In genomic region chr4:184039963-184040383, GRCh38 we compare ENCODE assay signal across 10 cellular contexts.
A peak's percentile ranks its signal among the peaks of the same experiment; 100 is the strongest.
DNase-seq lines count a peak whose midpoint lies in the region; ATAC-seq, FAIRE-seq and TF ChIP-seq lines count a peak whose summit lies in the region.
"Had no signal": no experiment of that assay in that cellular context is flagged by ENCODE, and none has a peak within 500 bp of the region (broad histone marks: within the 10 kb centered on the region; RNA-seq: fewer than 3 reads in every experiment).

No MANE protein-coding gene starts in this region.

- peaks cover 0 to 2% of the 10 kb centered on the region in 2 donors for H3K4me1 ChIP-seq in kidney (ENCODE audit: control insufficient read depth in 1 of 2, insufficient read depth in 1 of 2, low read depth in 1 of 2, low read length in 2 of 2)
- no peaks in the 10 kb centered on the region for H3K4me1 ChIP-seq in uterus

- peak; percentile 65 for ATAC-seq in activated CD8-positive, alpha-beta memory T cell treated with anti-CD3 and anti-CD28 coated beads, Interleukin-2, amount 10 ng/mL, durations not matched to agents 7 days and 5 days
- peak; percentile 88 for ATAC-seq in activated naive CD8-positive, alpha-beta T cell treated with anti-CD3 and anti-CD28 coated beads, Interleukin-2, amount 50 U/mL, for 24 hours
- peak; percentile 73 for ATAC-seq in stimulated activated naive CD8-positive, alpha-beta T cell treated with anti-CD3 and anti-CD28 coated beads, Interleukin-15, Interleukin-2, amounts not matched to agents 100 U/mL and 50 U/mL, for 24 hours

- no peaks in the 10 kb centered on the region for H3K9me3 Mint-ChIP-seq in activated CD8-positive, alpha-beta memory T cell treated with anti-CD3 and anti-CD28 coated beads, Interleukin-2, amount 10 ng/mL, durations not matched to agents 7 days and 5 days (ENCODE audit: low read depth)
- no peaks in the 10 kb centered on the region for H3K9me3 Mint-ChIP-seq in activated naive CD8-positive, alpha-beta T cell treated with anti-CD3 and anti-CD28 coated beads, Interleukin-2, amount 50 U/mL, for 24 hours

- CTCF ChIA-PET in activated CD8-positive, alpha-beta memory T cell treated with anti-CD3 and anti-CD28 coated beads, Interleukin-2, amount 10 ng/mL, durations not matched to agents 7 days and 5 days (lab: Charles Lee), result no interaction called here

- H3K27ac Mint-ChIP-seq in activated CD8-positive, alpha-beta memory T cell treated with anti-CD3 and anti-CD28 coated beads, Interleukin-2, amount 10 ng/mL, durations not matched to agents 7 days and 5 days, result no peak overlapping the region
- H3K27ac Mint-ChIP-seq in activated naive CD8-positive, alpha-beta T cell treated with anti-CD3 and anti-CD28 coated beads, Interleukin-2, amount 50 U/mL, for 24 hours, result no peak overlapping the region

- H3K27ac ChIP-seq in kidney (ENCODE audit: low read depth in 2 of 2, low read length in 2 of 2), result no peak overlapping the region
- no peak overlapping the region for H3K27ac ChIP-seq in uterus

- no peaks in the 10 kb centered on the region for H3K27me3 ChIP-seq in uterus

- H3K36me3 Mint-ChIP-seq in activated CD8-positive, alpha-beta memory T cell treated with anti-CD3 and anti-CD28 coated beads, Interleukin-2, amount 10 ng/mL, durations not matched to agents 7 days and 5 days, result no peaks in the 10 kb centered on the region
- no peaks in the 10 kb centered on the region for H3K36me3 Mint-ChIP-seq in activated naive CD8-positive, alpha-beta T cell treated with anti-CD3 and anti-CD28 coated beads, Interleukin-2, amount 50 U/mL, for 24 hours (ENCODE audit: low read depth)

- peaks cover 0 to 2% of the 10 kb centered on the region in 2 donors for H3K9me3 ChIP-seq in kidney (ENCODE audit: control insufficient read depth in 1 of 2, low read length in 2 of 2)
- no peaks in the 10 kb centered on the region for H3K9me3 ChIP-seq in uterus

- DNase-seq in activated CD8-positive, alpha-beta memory T cell treated with anti-CD3 and anti-CD28 coated beads, Interleukin-2, amount 10 ng/mL, durations not matched to agents 7 days and 5 days, result peak; percentile 44
- no peak for DNase-seq in activated CD8-positive, alpha-beta memory T cell treated with anti-CD3 and anti-CD28 coated beads for 24 hours
- DNase-seq in activated naive CD8-positive, alpha-beta T cell treated with anti-CD3 and anti-CD28 coated beads, Interleukin-2, amount 50 U/mL, for 24 hours, result peak; percentile 23
- DNase-seq in kidney (peak; percentile 74), OCI-M2 (lab: John Stamatoyannopoulos, UW; ENCODE audit: unreplicated experiment) (no peak), NCI-H526 (lab: John Stamatoyannopoulos, UW) (no peak), uterus (no peak)
- peak; percentile 34 for DNase-seq in stimulated activated naive CD8-positive, alpha-beta T cell treated with anti-CD3 and anti-CD28 coated beads, Interleukin-15, Interleukin-2, amounts not matched to agents 100 U/mL and 50 U/mL, for 24 hours
- DNase-seq: NCI-H2107 had no signal

- H3K36me3 ChIP-seq in kidney (ENCODE audit: control insufficient read depth in 1 of 2, insufficient read depth in 2 of 2, low read length in 2 of 2) (no peaks in the 10 kb centered on the region), uterus (no peaks in the 10 kb centered on the region)

- H3K4me3 ChIP-seq in kidney (ENCODE audit: low read length in 2 of 2) (peak overlapping the region in 1 of 2 donors; percentile 53), uterus (no peak overlapping the region)

- TF ChIP-seq CTCF in kidney (IDR thresholded peaks at IDR 0.05; ENCODE audit: borderline replicate concordance, extremely low read depth, insufficient read depth), result no peak
- no peak for TF ChIP-seq CTCF in uterus (IDR thresholded peaks at IDR 0.05)

- intact Hi-C loops in kidney (cut with DNase I) (no loop called here), uterus (cut with DNase I; ENCODE audit: low total_unique reads) (no loop called here)

- peak overlapping the region; percentile 40 for H3K4me3 Mint-ChIP-seq in activated CD8-positive, alpha-beta memory T cell treated with anti-CD3 and anti-CD28 coated beads, Interleukin-2, amount 10 ng/mL, durations not matched to agents 7 days and 5 days
- H3K4me3 Mint-ChIP-seq in activated naive CD8-positive, alpha-beta T cell treated with anti-CD3 and anti-CD28 coated beads, Interleukin-2, amount 50 U/mL, for 24 hours, result peak overlapping the region; percentile 49
- H3K4me3 Mint-ChIP-seq: neural crest cell had no signal

- H3K27me3 Mint-ChIP-seq in activated CD8-positive, alpha-beta memory T cell treated with anti-CD3 and anti-CD28 coated beads, Interleukin-2, amount 10 ng/mL, durations not matched to agents 7 days and 5 days, result peaks cover 68% of the 10 kb centered on the region
- peaks cover 33% of the 10 kb centered on the region for H3K27me3 Mint-ChIP-seq in activated naive CD8-positive, alpha-beta T cell treated with anti-CD3 and anti-CD28 coated beads, Interleukin-2, amount 50 U/mL, for 24 hours

- peaks cover 8% of the 10 kb centered on the region for H3K4me1 Mint-ChIP-seq in activated CD8-positive, alpha-beta memory T cell treated with anti-CD3 and anti-CD28 coated beads, Interleukin-2, amount 10 ng/mL, durations not matched to agents 7 days and 5 days
- H3K4me1 Mint-ChIP-seq in activated naive CD8-positive, alpha-beta T cell treated with anti-CD3 and anti-CD28 coated beads, Interleukin-2, amount 50 U/mL, for 24 hours, result peaks cover 6% of the 10 kb centered on the region
- H3K4me1 Mint-ChIP-seq: neural crest cell had no signal

- no peak for FAIRE-seq in kidney (lab: Jason Lieb, UNC)

- H3K9ac ChIP-seq in kidney (ENCODE audit: low read length in 2 of 2), result no peak overlapping the region

- no peak for TF ChIP-seq POLR2A in uterus (IDR thresholded peaks at IDR 0.05)

Comparison
In these comparisons a context has a peak if more than half of its experiments do, and no peak if none do; other contexts are left out.
1. DNase-seq: peak in activated CD8-positive, alpha-beta memory T cell treated with anti-CD3 and anti-CD28 coated beads, Interleukin-2, amount 10 ng/mL, durations not matched to agents 7 days and 5 days (single experiment), activated naive CD8-positive, alpha-beta T cell treated with anti-CD3 and anti-CD28 coated beads, Interleukin-2, amount 50 U/mL, for 24 hours (single experiment), kidney (single experiment) and stimulated activated naive CD8-positive, alpha-beta T cell treated with anti-CD3 and anti-CD28 coated beads, Interleukin-15, Interleukin-2, amounts not matched to agents 100 U/mL and 50 U/mL, for 24 hours (single experiment); none in activated CD8-positive, alpha-beta memory T cell treated with anti-CD3 and anti-CD28 coated beads for 24 hours (single experiment), OCI-M2 (single experiment), NCI-H526 (0 of 2) and uterus (0 of 2).
2. Peak in every context shown above with its lines, with median percentiles within 50 percentile points of each other: ATAC-seq.